ENCODE assay signal across 8 cellular contexts in genomic region chr18:46167971-46168370, GRCh38.
DNase-seq lines count a peak whose midpoint lies in the region; ATAC-seq and TF ChIP-seq lines count a peak whose summit lies in the region.

No MANE protein-coding gene starts in this region.

- H3K4me1 Mint-ChIP-seq in activated T-cell treated with anti-CD3 and anti-CD28 coated beads, Interleukin-2, amount 50 U/mL, for 72 hours (ENCODE audit: low read depth) = peaks cover 41% of the 10 kb centered on the region
- H3K4me1 Mint-ChIP-seq in chondrocyte (ENCODE audit: low read depth) (peaks cover 8% of the 10 kb centered on the region), progenitor cell of endocrine pancreas (ENCODE audit: low read depth) (no peaks in the 10 kb centered on the region)

- H3K4me3 Mint-ChIP-seq in activated T-cell treated with anti-CD3 and anti-CD28 coated beads, Interleukin-2, amount 50 U/mL, for 72 hours = peak overlapping the region; percentile 77 to 80
- H3K4me3 Mint-ChIP-seq in chondrocyte (ENCODE audit: unreplicated experiment) = no peak overlapping the region
- H3K4me3 Mint-ChIP-seq in progenitor cell of endocrine pancreas (ENCODE audit: low read depth) = no peak overlapping the region

- H3K27me3 Mint-ChIP-seq in activated T-cell treated with anti-CD3 and anti-CD28 coated beads, Interleukin-2, amount 50 U/mL, for 72 hours (ENCODE audit: low read depth) = no peaks in the 10 kb centered on the region
- H3K27me3 Mint-ChIP-seq in chondrocyte (ENCODE audit: low read depth) = no peaks in the 10 kb centered on the region
- no peaks in the 10 kb centered on the region for H3K27me3 Mint-ChIP-seq in progenitor cell of endocrine pancreas

- no peaks in the 10 kb centered on the region for H3K36me3 ChIP-seq in effector memory CD4-positive, alpha-beta T cell (ENCODE audit: control insufficient read depth, insufficient read depth, low read length)

- no peaks in the 10 kb centered on the region for H3K36me3 Mint-ChIP-seq in activated T-cell treated with anti-CD3 and anti-CD28 coated beads, Interleukin-2, amount 50 U/mL, for 72 hours (ENCODE audit: insufficient read depth in 2 of 2)
- H3K36me3 Mint-ChIP-seq in chondrocyte (ENCODE audit: low read depth) = no peaks in the 10 kb centered on the region
- H3K36me3 Mint-ChIP-seq in progenitor cell of endocrine pancreas (ENCODE audit: insufficient read depth) = no peaks in the 10 kb centered on the region

- H3K9me3 ChIP-seq in effector memory CD4-positive, alpha-beta T cell (ENCODE audit: control insufficient read depth, low read length) = no peaks in the 10 kb centered on the region

- peak overlapping the region; percentile 51 for H3K27ac Mint-ChIP-seq in activated T-cell treated with anti-CD3 and anti-CD28 coated beads, Interleukin-2, amount 50 U/mL, for 72 hours
- H3K27ac Mint-ChIP-seq in chondrocyte (ENCODE audit: unreplicated experiment) (no peak overlapping the region), progenitor cell of endocrine pancreas (no peak overlapping the region)

- H3K4me1 ChIP-seq in effector memory CD4-positive, alpha-beta T cell (ENCODE audit: control insufficient read depth, insufficient read depth, low read length, poor library complexity, severe bottlenecking) = peaks cover 3% of the 10 kb centered on the region

- POLR2A ChIA-PET in GM10248 (lab: Yijun Ruan, JAX) = no interaction called here

- no peak for TF ChIP-seq CTCF in GM10248 (IDR thresholded peaks at IDR 0.05; ENCODE audit: control extremely low read depth, extremely low read depth, low read depth, missing control alignments)
- no peak for TF ChIP-seq CTCF in chondrocyte (IDR thresholded peaks at IDR 0.05)
- no peak for TF ChIP-seq CTCF in progenitor cell of endocrine pancreas (IDR thresholded peaks at IDR 0.05; ENCODE audit: unreplicated experiment)

- H3K4me3 ChIP-seq in effector memory CD4-positive, alpha-beta T cell (ENCODE audit: insufficient read depth, low read depth, low read length, poor library complexity, severe bottlenecking) = no peak overlapping the region

- H3K9me3 Mint-ChIP-seq in activated T-cell treated with anti-CD3 and anti-CD28 coated beads, Interleukin-2, amount 50 U/mL, for 72 hours = no peaks in the 10 kb centered on the region
- no peaks in the 10 kb centered on the region for H3K9me3 Mint-ChIP-seq in chondrocyte (ENCODE audit: low read depth)
- H3K9me3 Mint-ChIP-seq in progenitor cell of endocrine pancreas (ENCODE audit: low read depth) = no peaks in the 10 kb centered on the region

- H3K27ac ChIP-seq in effector memory CD4-positive, alpha-beta T cell (ENCODE audit: insufficient read depth, low read length, poor library complexity, severe bottlenecking) = no peak overlapping the region

- H3K27me3 ChIP-seq in effector memory CD4-positive, alpha-beta T cell (replicated peaks; ENCODE audit: control insufficient read depth, insufficient read depth, low read length, poor library complexity, severe bottlenecking) = no peaks in the 10 kb centered on the region

- CTCF ChIA-PET in GM10248 (lab: Yijun Ruan, JAX) = no interaction called here

- DNase-seq in GM10248 (ENCODE audit: extremely low spot score) = peak; percentile 73
- DNase-seq in activated T-cell treated with anti-CD3 and anti-CD28 coated beads, Interleukin-2, amount 50 U/mL, for 72 hours = peak; percentile 29 to 40
- DNase-seq in stimulated activated CD8-positive, alpha-beta memory T cell treated with anti-CD3 and anti-CD28 coated beads, Interleukin-2, amount 100 ng/mL, for 48 hours (ENCODE audit: low read depth in 2 of 2) = peak; percentile 12 to 19
- DNase-seq in effector memory CD4-positive, alpha-beta T cell = no peak
- DNase-seq in chondrocyte (ENCODE audit: low spot score) = no peak
- no peak for DNase-seq in progenitor cell of endocrine pancreas (ENCODE audit: low spot score, unreplicated experiment)

- peak; percentile 88 for ATAC-seq in GM21447 (IDR thresholded peaks at IDR 0.05; ENCODE audit: unreplicated experiment)
- ATAC-seq in HG03521 (IDR thresholded peaks at IDR 0.05; ENCODE audit: unreplicated experiment) = peak; percentile 90
- peak; percentile 67 to 72 for ATAC-seq in activated T-cell treated with anti-CD3 and anti-CD28 coated beads, Interleukin-2, amount 50 U/mL, for 72 hours (replicated peaks in 1 of 2)

Comparison
In these comparisons a context has a peak if more than half of its experiments do, and no peak if none do; other contexts are left out.
1. DNase-seq: peak in GM10248 (single experiment), activated T-cell treated with anti-CD3 and anti-CD28 coated beads, Interleukin-2, amount 50 U/mL, for 72 hours (2 of 2) and stimulated activated CD8-positive, alpha-beta memory T cell treated with anti-CD3 and anti-CD28 coated beads, Interleukin-2, amount 100 ng/mL, for 48 hours (2 of 2); none in effector memory CD4-positive, alpha-beta T cell (0 of 3), chondrocyte (single experiment) and progenitor cell of endocrine pancreas (single experiment).
2. H3K4me3 Mint-ChIP-seq: peak in activated T-cell treated with anti-CD3 and anti-CD28 coated beads, Interleukin-2, amount 50 U/mL, for 72 hours (2 of 2); none in chondrocyte (single experiment) and progenitor cell of endocrine pancreas (single experiment).
3. Peak in every context shown above with its lines, with median percentiles within 50 percentile points of each other: ATAC-seq.